In genomic region chr4:15336410-15337184, GRCh38 we compare ENCODE assay signal across 15 cellular contexts.
DNase-seq lines count a peak whose midpoint lies in the region; ATAC-seq lines count a peak whose summit lies in the region.
"Had no signal": no experiment of that assay in that cellular context is flagged by ENCODE, and none has a peak within 500 bp of the region (broad histone marks: within the 10 kb centered on the region; RNA-seq: fewer than 3 reads in every experiment).

No MANE protein-coding gene starts in this region.

- no peaks in the 10 kb centered on the region for H3K4me1 ChIP-seq in effector memory CD4-positive, alpha-beta T cell (ENCODE audit: control insufficient read depth, insufficient read depth, low read length, poor library complexity, severe bottlenecking)

- H3K27me3 ChIP-seq in effector memory CD4-positive, alpha-beta T cell (replicated peaks; ENCODE audit: control insufficient read depth, insufficient read depth, low read length, poor library complexity, severe bottlenecking): no peaks in the 10 kb centered on the region

- DNase-seq in DMS53 (lab: John Stamatoyannopoulos, UW) (peak; percentile 28), DMS53 treated with DMSO at 0.1 percent for 48 hours (lab: John Stamatoyannopoulos, UW; ENCODE audit: unreplicated experiment) (no peak), amniotic stem cell (lab: John Stamatoyannopoulos, UW) (peak; percentile 8), iPS DF 19.7 (ENCODE audit: low read depth, low spot score) (peak; percentile 35), MV-4-11 (lab: John Stamatoyannopoulos, UW) (no peak)
- DNase-seq in effector memory CD4-positive, alpha-beta T cell: no peak
- DNase-seq: activated CD4-positive, alpha-beta T cell treated with anti-CD3 and anti-CD28 coated beads, Interleukin-2, amount 50 U/mL, for 48 hours; activated gamma-delta T cell treated with Interleukin-2 at 50 U/mL for 16 hours; DMS79 treated with DMSO at 0.1 percent for 48 hours; natural killer cell; NCI-H446; stimulated activated CD8-positive, alpha-beta memory T cell treated with anti-CD3 and anti-CD28 coated beads, Interleukin-4, amount 100 ng/mL, for 48 hours had no signal

- no peak overlapping the region for H3K4me3 ChIP-seq in effector memory CD4-positive, alpha-beta T cell (ENCODE audit: insufficient read depth, low read depth, low read length, poor library complexity, severe bottlenecking)

- no peaks in the 10 kb centered on the region for H3K36me3 ChIP-seq in effector memory CD4-positive, alpha-beta T cell (ENCODE audit: control insufficient read depth, insufficient read depth, low read length)

- no peaks in the 10 kb centered on the region for H3K9me3 ChIP-seq in effector memory CD4-positive, alpha-beta T cell (ENCODE audit: control insufficient read depth, low read length)

- ATAC-seq in HG03457 (IDR thresholded peaks at IDR 0.05; ENCODE audit: unreplicated experiment) (no peak), HG03439 (IDR thresholded peaks at IDR 0.05; ENCODE audit: unreplicated experiment) (no peak)
- ATAC-seq: natural killer cell had no signal

- no peak overlapping the region for H3K27ac ChIP-seq in effector memory CD4-positive, alpha-beta T cell (ENCODE audit: insufficient read depth, low read length, poor library complexity, severe bottlenecking)
- H3K27ac ChIP-seq: 22Rv1 had no signal

Comparison
In these comparisons a context has a peak if more than half of its experiments do, and no peak if none do; other contexts are left out.
1. DNase-seq: peak in DMS53 (single experiment), amniotic stem cell (single experiment) and iPS DF 19.7 (single experiment); none in DMS53 treated with DMSO at 0.1 percent for 48 hours (single experiment), effector memory CD4-positive, alpha-beta T cell (0 of 3) and MV-4-11 (single experiment).